Comparison of ENCODE assay signal across 28 cellular contexts in the genomic region with DNA sequence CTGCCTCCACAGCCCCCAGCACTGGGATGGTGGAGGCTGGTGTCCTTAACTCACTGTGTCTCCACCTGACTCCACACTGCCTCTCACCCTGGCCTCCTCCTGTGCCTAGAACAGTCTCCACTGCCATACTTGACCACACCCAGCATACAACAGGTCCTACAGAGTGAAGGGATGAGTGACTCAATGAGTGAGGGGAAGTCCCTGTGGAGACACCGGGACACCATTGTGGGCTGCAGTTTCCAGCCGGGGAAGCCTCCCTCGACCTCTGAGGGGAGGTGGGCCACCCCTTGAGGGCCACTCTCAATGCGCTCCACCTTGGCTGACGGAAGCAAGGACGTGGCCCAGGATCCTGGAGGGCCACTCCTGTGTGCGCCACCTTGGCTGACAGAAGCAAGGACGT. TPM values are rescaled to one million over a fixed set of nuclear protein-coding genes. Genes with fewer than 3 reads are reported as not detected.
"Had no signal": no experiment of that assay in that cellular context is flagged by ENCODE, and none has a peak within 500 bp of the region (broad histone marks: within the 10 kb centered on the region; RNA-seq: fewer than 3 reads in every experiment).

No MANE protein-coding gene starts in this region.

- H3K4me1 Mint-ChIP-seq: activated CD4-positive, alpha-beta T cell treated with anti-CD3 and anti-CD28 coated beads, Interleukin-2, amount 10 ng/mL, durations not matched to agents 24 days and 14 days; T-helper 17 cell had no signal

- H3K4me3 Mint-ChIP-seq: activated CD4-positive, alpha-beta T cell treated with anti-CD3 and anti-CD28 coated beads, Interleukin-2, amount 10 ng/mL, durations not matched to agents 24 days and 14 days; activated CD8-positive, alpha-beta memory T cell treated with anti-CD3 and anti-CD28 coated beads, Interleukin-2, amount 10 ng/mL, durations not matched to agents 7 days and 5 days; activated naive CD4-positive, alpha-beta T cell treated with anti-CD3 and anti-CD28 coated beads, Interleukin-2, amount 50 U/mL, for 24 hours; activated T-cell treated with anti-CD3 and anti-CD28 coated beads, Interleukin-2, amount 50 U/mL, for 24 hours; activated T-helper 1 cell treated with anti-CD3 and anti-CD28 coated beads, Interleukin-12 subunit alpha, Interleukin-12 subunit beta, Interleukin-2, Interleukin-4 antibody, amounts not matched to agents 30 ng/mL and 10 ng/mL and 1 ng/mL, durations not matched to agents 14 hours and 24 hours and 36 hours; T-helper 17 cell had no signal

- H3K27me3 ChIP-seq: brain microvascular endothelial cell, cardiac muscle cell, SJCRH30 had no signal

- DNase-seq: activated CD4-positive, alpha-beta T cell treated with anti-CD3 and anti-CD28 coated beads, Interleukin-2, amount 10 ng/mL, durations not matched to agents 24 days and 14 days; activated CD4-positive, alpha-beta T cell treated with anti-CD3 and anti-CD28 coated beads, Interleukin-2, amount 50 U/mL, for 48 hours; activated CD4-positive, CD25-positive, alpha-beta regulatory T cell treated with anti-CD3 and anti-CD28 coated beads, Interleukin-2, amount 50 U/mL, for 72 hours; activated CD8-positive, alpha-beta memory T cell treated with anti-CD3 and anti-CD28 coated beads, Interleukin-2, amount 10 ng/mL, durations not matched to agents 7 days and 5 days; activated effector memory CD4-positive, alpha-beta T cell treated with Interleukin-2 at 50 U/mL for 16 hours; activated naive CD4-positive, alpha-beta T cell; activated T-cell treated with anti-CD3 and anti-CD28 coated beads, Interleukin-2, amount 50 U/mL, for 24 hours; brain microvascular endothelial cell; NCI-H1092; NCI-H1417; NCI-H2107; NCI-H2171 treated with DMSO at 0.1 percent for 48 hours; NCI-H345; NCI-H510A; NCI-H526 treated with DMSO at 0.1 percent for 48 hours; NCI-H82; Right ventricle myocardium superior; SJCRH30; SK-N-SH; T-helper 17 cell; T-helper 9 cell had no signal

- H3K27ac Mint-ChIP-seq: activated CD4-positive, alpha-beta T cell treated with anti-CD3 and anti-CD28 coated beads, Interleukin-2, amount 10 ng/mL, durations not matched to agents 24 days and 14 days; activated CD8-positive, alpha-beta memory T cell treated with anti-CD3 and anti-CD28 coated beads, Interleukin-2, amount 10 ng/mL, durations not matched to agents 7 days and 5 days; activated naive CD4-positive, alpha-beta T cell treated with anti-CD3 and anti-CD28 coated beads, Interleukin-2, amount 50 U/mL, for 24 hours; activated T-cell treated with anti-CD3 and anti-CD28 coated beads, Interleukin-2, amount 50 U/mL, for 24 hours; activated T-helper 1 cell treated with anti-CD3 and anti-CD28 coated beads, Interleukin-12 subunit alpha, Interleukin-12 subunit beta, Interleukin-2, Interleukin-4 antibody, amounts not matched to agents 30 ng/mL and 10 ng/mL and 1 ng/mL, durations not matched to agents 14 hours and 24 hours and 36 hours; T-helper 17 cell had no signal

- H3K36me3 ChIP-seq: brain microvascular endothelial cell, cardiac muscle cell, SJCRH30 had no signal

- H3K9me3 ChIP-seq: SK-N-SH had no signal

- H3K4me2 ChIP-seq: KMS-11, SK-N-SH had no signal

- H3K4me3 ChIP-seq: cardiac muscle cell, SJCRH30 had no signal

- H3K9ac ChIP-seq: KMS-11, SK-N-SH had no signal

- H3K4me1 ChIP-seq: SJCRH30 had no signal

- H3K27me3 Mint-ChIP-seq: activated CD4-positive, alpha-beta T cell treated with anti-CD3 and anti-CD28 coated beads, Interleukin-2, amount 10 ng/mL, durations not matched to agents 24 days and 14 days; activated CD8-positive, alpha-beta memory T cell treated with anti-CD3 and anti-CD28 coated beads, Interleukin-2, amount 10 ng/mL, durations not matched to agents 7 days and 5 days; T-helper 17 cell had no signal

- ATAC-seq: activated CD8-positive, alpha-beta memory T cell treated with anti-CD3 and anti-CD28 coated beads, Interleukin-2, amount 10 ng/mL, durations not matched to agents 7 days and 5 days; T-helper 17 cell had no signal

- H3K27ac ChIP-seq: brain microvascular endothelial cell, cardiac muscle cell, KMS-11, RWPE1, SJCRH30 had no signal

RNA-seq across cellular contexts. Expression of gene ZNF135, which starts 2.8 kb away (rescaled TPM):
- total RNA-seq: activated CD4-positive, alpha-beta T cell treated with anti-CD3 and anti-CD28 coated beads, Interleukin-2, amount 10 ng/mL, durations not matched to agents 24 days and 14 days; MCF 10A; OCI-LY7 had no signal

RNA-seq across cellular contexts. Expression of gene ZSCAN1, which starts 22.4 kb away (rescaled TPM):
- total RNA-seq: activated CD4-positive, alpha-beta T cell treated with anti-CD3 and anti-CD28 coated beads, Interleukin-2, amount 10 ng/mL, durations not matched to agents 24 days and 14 days; activated CD8-positive, alpha-beta memory T cell treated with anti-CD3 and anti-CD28 coated beads, Interleukin-2, amount 10 ng/mL, durations not matched to agents 7 days and 5 days; activated T-helper 1 cell treated with anti-CD3 and anti-CD28 coated beads, Interleukin-12 subunit alpha, Interleukin-12 subunit beta, Interleukin-2, Interleukin-4 antibody, amounts not matched to agents 30 ng/mL and 10 ng/mL and 1 ng/mL, durations not matched to agents 14 hours and 24 hours and 36 hours; MCF 10A; OCI-LY7; Right ventricle myocardium superior; SJCRH30; T-helper 17 cell had no signal
- polyA plus RNA-seq: SK-N-SH had no signal

RNA-seq across cellular contexts. Expression of gene ZSCAN18, which starts 41.8 kb away (rescaled TPM):
- total RNA-seq: MCF 10A, OCI-LY7 had no signal
